ENCODE assay signal across 1 cellular context in genomic region chr16:85935391-85935956, GRCh38.
TF ChIP-seq lines count a peak whose summit lies in the region.

No MANE protein-coding gene starts in this region.

TF ChIP-seq in H1, 55 proteins besides CTCF, POLR2A, EP300 and RAD21 (continued from another document):
- no peak for TF ChIP-seq HDAC2 (IDR thresholded peaks at IDR 0.05; ENCODE audit: borderline replicate concordance in 1 of 2, low read depth in 2 of 2, low read length in 2 of 2)
- TF ChIP-seq TEAD4 (IDR thresholded peaks at IDR 0.05; ENCODE audit: low read depth, low read length) = no peak
- no peak for TF ChIP-seq BACH1 (IDR thresholded peaks at IDR 0.05; ENCODE audit: low read length)
- no peak for TF ChIP-seq MAFK (IDR thresholded peaks at IDR 0.05; ENCODE audit: low read depth, low read length)
- TF ChIP-seq YY1 (IDR thresholded peaks at IDR 0.05; ENCODE audit: low read depth, low read length) = no peak
- TF ChIP-seq GABPA (IDR thresholded peaks at IDR 0.05; ENCODE audit: borderline replicate concordance, insufficient read depth, low read length) = no peak
- no peak for TF ChIP-seq JUND (IDR thresholded peaks at IDR 0.05; ENCODE audit: low read length)
- no peak for TF ChIP-seq CHD1 (IDR thresholded peaks at IDR 0.05; ENCODE audit: low read depth, low read length)
